Comparison of ENCODE assay signal across 20 cellular contexts in the genomic region with DNA sequence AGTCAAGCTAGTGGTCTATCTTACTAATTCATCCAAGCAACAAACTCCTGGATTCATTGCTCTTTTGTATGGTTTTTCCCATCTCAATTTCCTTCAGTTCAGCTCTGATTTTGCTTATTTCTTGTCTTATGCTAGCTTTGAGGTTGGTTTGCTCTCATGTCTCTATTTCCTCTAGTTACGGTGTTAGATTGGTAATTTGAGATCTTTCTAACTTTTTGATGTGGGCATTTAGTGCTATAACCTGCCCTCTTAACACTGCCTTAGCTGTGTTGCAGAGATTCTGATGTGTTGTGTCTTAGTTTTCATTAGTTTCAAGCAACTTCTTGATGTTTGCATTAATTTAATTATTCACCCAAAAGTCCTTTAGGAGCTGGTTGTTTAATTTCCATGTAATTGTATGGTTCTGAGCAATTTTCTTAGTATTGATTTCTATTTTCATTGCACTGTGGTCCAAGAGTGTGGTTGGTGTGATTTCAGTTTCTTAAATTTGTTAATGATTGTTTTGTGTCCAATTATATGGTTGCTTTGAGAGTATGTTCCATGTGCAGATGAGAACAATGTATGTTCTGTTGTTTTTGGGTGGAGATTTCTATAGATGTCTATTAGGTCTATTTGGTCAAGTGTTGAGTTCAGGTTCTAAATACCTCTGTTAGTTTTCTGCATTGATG.
DNase-seq lines count a peak whose midpoint lies in the region; ATAC-seq lines count a peak whose summit lies in the region.
"Had no signal": no experiment of that assay in that cellular context is flagged by ENCODE, and none has a peak within 500 bp of the region (broad histone marks: within the 10 kb centered on the region; RNA-seq: fewer than 3 reads in every experiment).

No MANE protein-coding gene starts in this region.

- H3K4me3 Mint-ChIP-seq in effector memory CD8-positive, alpha-beta T cell = peak overlapping the region; percentile 7 to 34
- no peak overlapping the region for H3K4me3 Mint-ChIP-seq in activated CD4-positive, alpha-beta memory T cell treated with anti-CD3 and anti-CD28 coated beads, Interleukin-2, amount 10 ng/mL, durations not matched to agents 7 days and 5 days
- H3K4me3 Mint-ChIP-seq: activated naive CD4-positive, alpha-beta T cell treated with anti-CD3 and anti-CD28 coated beads for 36 hours; brain; mesothelial cell of epicardium had no signal

- no peak for DNase-seq in effector memory CD8-positive, alpha-beta T cell
- no peak for DNase-seq in Ammon's horn (ENCODE audit: low spot score)
- no peak for DNase-seq in activated CD4-positive, alpha-beta memory T cell treated with anti-CD3 and anti-CD28 coated beads, Interleukin-2, amount 10 ng/mL, durations not matched to agents 7 days and 5 days
- DNase-seq: activated CD4-positive, alpha-beta T cell treated with anti-CD3 and anti-CD28 coated beads for 48 hours; activated CD8-positive, alpha-beta memory T cell treated with anti-CD3 and anti-CD28 coated beads, Interleukin-2, amount 50 U/mL, for 4 hours; activated naive CD4-positive, alpha-beta T cell treated with anti-CD3 and anti-CD28 coated beads for 36 hours; AML-193; cortex of kidney; gastrocnemius medialis; left cardiac atrium; NCI-H1092; NCI-H2029 treated with DMSO at 0.1 percent for 48 hours; NCI-H510A; stimulated activated CD8-positive, alpha-beta memory T cell treated with anti-CD3 and anti-CD28 coated beads, Interleukin-4, amount 100 ng/mL, for 48 hours had no signal

- CTCF ChIA-PET in activated CD4-positive, alpha-beta memory T cell treated with anti-CD3 and anti-CD28 coated beads, Interleukin-2, amount 10 ng/mL, durations not matched to agents 7 days and 5 days (lab: Charles Lee) = no interaction called here

- H3K27me3 Mint-ChIP-seq in effector memory CD8-positive, alpha-beta T cell = no peaks in the 10 kb centered on the region
- H3K27me3 Mint-ChIP-seq in activated CD4-positive, alpha-beta memory T cell treated with anti-CD3 and anti-CD28 coated beads, Interleukin-2, amount 10 ng/mL, durations not matched to agents 7 days and 5 days = no peaks in the 10 kb centered on the region
- H3K27me3 Mint-ChIP-seq: brain had no signal

- H3K36me3 Mint-ChIP-seq in effector memory CD8-positive, alpha-beta T cell (ENCODE audit: insufficient read depth) = no peaks in the 10 kb centered on the region
- no peaks in the 10 kb centered on the region for H3K36me3 Mint-ChIP-seq in activated CD4-positive, alpha-beta memory T cell treated with anti-CD3 and anti-CD28 coated beads, Interleukin-2, amount 10 ng/mL, durations not matched to agents 7 days and 5 days (ENCODE audit: low read depth)
- H3K36me3 Mint-ChIP-seq: brain, mesothelial cell of epicardium had no signal

- POLR2A ChIA-PET in activated CD4-positive, alpha-beta memory T cell treated with anti-CD3 and anti-CD28 coated beads, Interleukin-2, amount 10 ng/mL, durations not matched to agents 7 days and 5 days (lab: Charles Lee) = no interaction called here

- ATAC-seq in GM18867 (IDR thresholded peaks at IDR 0.05; ENCODE audit: unreplicated experiment) (peak; percentile 50), GM19463 (IDR thresholded peaks at IDR 0.05; ENCODE audit: unreplicated experiment) (peak; percentile 69), HG03139 (IDR thresholded peaks at IDR 0.05; ENCODE audit: unreplicated experiment) (peak; percentile 70), HG02588 (IDR thresholded peaks at IDR 0.05; ENCODE audit: unreplicated experiment) (no peak)
- peak; percentile 57 for ATAC-seq in effector memory CD8-positive, alpha-beta T cell (replicated peaks)
- ATAC-seq: gastrocnemius medialis, left cardiac atrium had no signal

- H3K4me1 Mint-ChIP-seq in effector memory CD8-positive, alpha-beta T cell (ENCODE audit: low read depth in 2 of 2) = peaks cover 10 to 11% of the 10 kb centered on the region in 2 donors
- H3K4me1 Mint-ChIP-seq in activated CD4-positive, alpha-beta memory T cell treated with anti-CD3 and anti-CD28 coated beads, Interleukin-2, amount 10 ng/mL, durations not matched to agents 7 days and 5 days = no peaks in the 10 kb centered on the region
- H3K4me1 Mint-ChIP-seq: brain, mesothelial cell of epicardium had no signal

- H3K9me3 Mint-ChIP-seq in effector memory CD8-positive, alpha-beta T cell = no peaks in the 10 kb centered on the region
- no peaks in the 10 kb centered on the region for H3K9me3 Mint-ChIP-seq in activated CD4-positive, alpha-beta memory T cell treated with anti-CD3 and anti-CD28 coated beads, Interleukin-2, amount 10 ng/mL, durations not matched to agents 7 days and 5 days
- H3K9me3 Mint-ChIP-seq: brain had no signal

- H3K27ac Mint-ChIP-seq in effector memory CD8-positive, alpha-beta T cell = peak overlapping the region; percentile 13 to 48
- H3K27ac Mint-ChIP-seq in activated CD4-positive, alpha-beta memory T cell treated with anti-CD3 and anti-CD28 coated beads, Interleukin-2, amount 10 ng/mL, durations not matched to agents 7 days and 5 days = no peak overlapping the region
- H3K27ac Mint-ChIP-seq: activated naive CD4-positive, alpha-beta T cell treated with anti-CD3 and anti-CD28 coated beads for 36 hours; brain; mesothelial cell of epicardium had no signal
